In genomic region chr18:37409870-37410269, GRCh38 we compare ENCODE assay signal across 1 cellular context.
TF ChIP-seq lines count a peak whose summit lies in the region.

No MANE protein-coding gene starts in this region.

TF ChIP-seq in IMR-90, 13 proteins besides CTCF, POLR2A, EP300 and RAD21:
- TF ChIP-seq CEBPB (IDR thresholded peaks at IDR 0.05; ENCODE audit: low read depth, low read length) (no peak), MXI1 (IDR thresholded peaks at IDR 0.05; ENCODE audit: borderline replicate concordance, low read depth, low read length) (no peak), RCOR1 (IDR thresholded peaks at IDR 0.05; ENCODE audit: insufficient replicate concordance, low read length) (no peak), CHD1 (IDR thresholded peaks at IDR 0.05; ENCODE audit: low read depth, low read length) (no peak), MAZ (IDR thresholded peaks at IDR 0.05; ENCODE audit: borderline replicate concordance, low read depth, low read length) (no peak), RFX5 (IDR thresholded peaks at IDR 0.05; ENCODE audit: low read depth, low read length) (no peak), ELK1 (IDR thresholded peaks at IDR 0.05; ENCODE audit: borderline replicate concordance, low read depth, low read length) (no peak), SMC3 (IDR thresholded peaks at IDR 0.05; ENCODE audit: low read depth, low read length) (no peak), BHLHE40 (IDR thresholded peaks at IDR 0.05; ENCODE audit: low read depth, low read length) (no peak)
- TF ChIP-seq, protein P1, sequence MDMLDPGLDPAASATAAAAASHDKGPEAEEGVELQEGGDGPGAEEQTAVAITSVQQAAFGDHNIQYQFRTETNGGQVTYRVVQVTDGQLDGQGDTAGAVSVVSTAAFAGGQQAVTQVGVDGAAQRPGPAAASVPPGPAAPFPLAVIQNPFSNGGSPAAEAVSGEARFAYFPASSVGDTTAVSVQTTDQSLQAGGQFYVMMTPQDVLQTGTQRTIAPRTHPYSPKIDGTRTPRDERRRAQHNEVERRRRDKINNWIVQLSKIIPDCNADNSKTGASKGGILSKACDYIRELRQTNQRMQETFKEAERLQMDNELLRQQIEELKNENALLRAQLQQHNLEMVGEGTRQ (IDR thresholded peaks at IDR 0.05; ENCODE audit: low read depth, low read length), result no peak
